Comparison of ENCODE assay signal across 31 cellular contexts in genomic region chr12:112944028-112944690, GRCh38. TPM values are rescaled to one million over a fixed set of nuclear protein-coding genes. Genes with fewer than 3 reads are reported as not detected.
DNase-seq lines count a peak whose midpoint lies in the region; ATAC-seq, FAIRE-seq and TF ChIP-seq lines count a peak whose summit lies in the region.
"Had no signal": no experiment of that assay in that cellular context is flagged by ENCODE, and none has a peak within 500 bp of the region (broad histone marks: within the 10 kb centered on the region; RNA-seq: fewer than 3 reads in every experiment).

No MANE protein-coding gene starts in this region.

- peaks cover 17% of the 10 kb centered on the region for H3K79me1 ChIP-seq in mesenchymal stem cell (replicated peaks; ENCODE audit: low read length, poor library complexity, severe bottlenecking)

- no peak for TF ChIP-seq RAD21 in K562 (CRISPR knock-in tag; conservative IDR thresholded peaks at IDR 0.05 in 1 of 2, IDR thresholded peaks at IDR 0.05 in 1 of 2)

- no peak overlapping the region for H3K23ac ChIP-seq in mesenchymal stem cell (ENCODE audit: low read length in 2 of 2)

- no peak overlapping the region for H2BK5ac ChIP-seq in mesenchymal stem cell (ENCODE audit: low read depth, low read length, poor library complexity, severe bottlenecking)

- H3K27ac ChIP-seq in K562 (ENCODE audit: extremely low read depth, low read depth, low read length) (no peak overlapping the region), keratinocyte (ENCODE audit: control insufficient read depth, insufficient read depth, low read length) (no peak overlapping the region), mesenchymal stem cell (ENCODE audit: low read length, poor library complexity, severe bottlenecking) (no peak overlapping the region)
- H3K27ac ChIP-seq: breast epithelium, HL-60, left ventricle myocardium inferior, neural progenitor cell, suprapubic skin, upper lobe of left lung had no signal

- H3K27me3 ChIP-seq in H7 (ENCODE audit: control insufficient read depth, insufficient read depth, low read length) (peaks cover 4% of the 10 kb centered on the region; the same call in 1 of the 2 replicates), K562 (ENCODE audit: control insufficient read depth in 2 of 2, insufficient read depth in 2 of 2, low read length in 2 of 2) (peaks cover 3 to 29% of the 10 kb centered on the region in 2 experiments; a peak in 3 of 5 replicates), keratinocyte (ENCODE audit: control insufficient read depth, extremely low read depth, insufficient read depth, low read length) (no peaks in the 10 kb centered on the region), mesenchymal stem cell (ENCODE audit: control insufficient read depth in 1 of 2, insufficient read depth in 1 of 2, low read length in 2 of 2) (no peaks in the 10 kb centered on the region)
- H3K27me3 ChIP-seq: breast epithelium, suprapubic skin, upper lobe of left lung had no signal

- H3K9ac ChIP-seq in K562 (ENCODE audit: insufficient read depth in 1 of 2, low read depth in 2 of 2, low read length in 2 of 2): no peak overlapping the region
- no peak overlapping the region for H3K9ac ChIP-seq in keratinocyte (ENCODE audit: control insufficient read depth, extremely low read depth, insufficient read depth, low read length)
- H3K9ac ChIP-seq in mesenchymal stem cell (ENCODE audit: low read length): no peak overlapping the region
- H3K9ac ChIP-seq: neural progenitor cell had no signal

- H3K4ac ChIP-seq in mesenchymal stem cell (ENCODE audit: low read depth in 1 of 2, low read length in 2 of 2): no peak overlapping the region

- BruUV-seq in K562 (replicated peaks; lab: Mats Ljungman, UMichigan): no TSS peak

- no peak overlapping the region for H2AFZ ChIP-seq in K562 (ENCODE audit: low read depth, low read length)
- H2AFZ ChIP-seq in keratinocyte (ENCODE audit: control insufficient read depth, low read length): no peak overlapping the region
- H2AFZ ChIP-seq in mesenchymal stem cell (ENCODE audit: low read depth, low read length): no peak overlapping the region
- H2AFZ ChIP-seq: neural progenitor cell had no signal

- H4K20me1 ChIP-seq in K562 (replicated peaks; ENCODE audit: control insufficient read depth, insufficient read depth, low read length): 0 out of 2 replicates have a peak, but pooled peaks cover 3% of the 10 kb centered on the region
- H4K20me1 ChIP-seq in keratinocyte (ENCODE audit: control insufficient read depth, extremely low read depth, insufficient read depth, low read length): no peaks in the 10 kb centered on the region

- FAIRE-seq in K562 (lab: Jason Lieb, UNC) (no peak), keratinocyte (lab: Jason Lieb, UNC) (peak; percentile 60)
- FAIRE-seq: colon, islet of Langerhans had no signal

- no peak overlapping the region for H2BK120ac ChIP-seq in mesenchymal stem cell (ENCODE audit: low read depth, low read length)

- H3K4me1 ChIP-seq in K562 (replicated peaks in 1 of 2; ENCODE audit: control insufficient read depth in 2 of 2, insufficient read depth in 2 of 2, low read length in 2 of 2): no peaks in the 10 kb centered on the region
- H3K4me1 ChIP-seq in keratinocyte (ENCODE audit: control insufficient read depth, extremely low read depth, insufficient read depth, low read length): peaks cover 9% of the 10 kb centered on the region
- H3K4me1 ChIP-seq in mesenchymal stem cell (ENCODE audit: control insufficient read depth, insufficient read depth, low read depth, low read length): peaks cover 4% of the 10 kb centered on the region

- no peak overlapping the region for H4K8ac ChIP-seq in mesenchymal stem cell (ENCODE audit: low read length)

- no peak overlapping the region for H2BK15ac ChIP-seq in mesenchymal stem cell (ENCODE audit: low read depth, poor library complexity, severe bottlenecking)

- H3K9me3 ChIP-seq in K562 (replicated peaks; ENCODE audit: control insufficient read depth, insufficient read depth, low read depth, low read length) (no peaks in the 10 kb centered on the region), keratinocyte (ENCODE audit: control insufficient read depth, low read depth, low read length) (no peaks in the 10 kb centered on the region), mesenchymal stem cell (ENCODE audit: control insufficient read depth, low read length) (no peaks in the 10 kb centered on the region)
- H3K9me3 ChIP-seq: breast epithelium, left ventricle myocardium inferior, suprapubic skin, upper lobe of left lung had no signal

- H3K4me2 ChIP-seq in K562 (ENCODE audit: insufficient read depth, low read length) (no peak overlapping the region), keratinocyte (ENCODE audit: control insufficient read depth, extremely low read depth, insufficient read depth, low read depth, low read length) (no peak overlapping the region), mesenchymal stem cell (ENCODE audit: low read length, poor library complexity, severe bottlenecking) (no peak overlapping the region)
- H3K4me2 ChIP-seq: neural progenitor cell, smooth muscle cell had no signal

- 5% methylated on average over 15 of the region's 15 CpGs for WGBS in K562 (ENCODE audit: insufficient coverage, low coverage, missing lambda C conversion rate)
- 94% methylated on average over 15 of the region's 15 CpGs for WGBS in mesenchymal stem cell

- dilution Hi-C loops in keratinocyte (cut with MboI; ENCODE audit: extremely low pct_ligation_motif_present, low sequenced_read_pairs): no loop called here

- H3K14ac ChIP-seq in mesenchymal stem cell (ENCODE audit: low read length in 2 of 2): no peak overlapping the region

- in situ Hi-C loops in K562 (cut with MboI): no loop called here

- TF ChIP-seq POLR2A in K562 (conservative IDR thresholded peaks at IDR 0.05): no peak

- no peak overlapping the region for H4K91ac ChIP-seq in mesenchymal stem cell (ENCODE audit: low read length)

- TF ChIP-seq CTCF in K562 (IDR thresholded peaks at IDR 0.05 in 2 of 3, conservative IDR thresholded peaks at IDR 0.05 in 1 of 3; ENCODE audit: insufficient read depth in 2 of 3, low read depth in 1 of 3, low read length in 3 of 3): no peak
- TF ChIP-seq CTCF in keratinocyte (optimal IDR thresholded peaks at IDR 0.05 in 1 of 3, IDR thresholded peaks at IDR 0.05 in 1 of 3, conservative IDR thresholded peaks at IDR 0.05 in 1 of 3; ENCODE audit: extremely low read depth in 1 of 3, insufficient read depth in 2 of 3, low read length in 3 of 3): no peak

- ATAC-seq in K562 (no peak), HG03354 (IDR thresholded peaks at IDR 0.05; ENCODE audit: poor library complexity, severe bottlenecking, unreplicated experiment) (no peak)
- ATAC-seq: activated CD4-positive, alpha-beta T cell treated with anti-CD3 and anti-CD28 coated beads for 36 hours; Panc1 had no signal

- POLR2A ChIA-PET in K562 (lab: Yijun Ruan, JAX): no interaction called here

- TF ChIP-seq EP300 in K562 (IDR thresholded peaks at IDR 0.05; ENCODE audit: low read length): no peak

- no peaks in the 10 kb centered on the region for H3K9me1 ChIP-seq in K562 (ENCODE audit: control insufficient read depth, insufficient read depth, low read length)
- no peaks in the 10 kb centered on the region for H3K9me1 ChIP-seq in keratinocyte (ENCODE audit: control insufficient read depth, extremely low read depth, insufficient read depth, low read length)

- no peaks in the 10 kb centered on the region for H3K79me2 ChIP-seq in K562 (ENCODE audit: control insufficient read depth, insufficient read depth, low read length)
- peaks cover 36% of the 10 kb centered on the region for H3K79me2 ChIP-seq in keratinocyte (ENCODE audit: control insufficient read depth, insufficient read depth, low read length)

- H3K4me3 ChIP-seq in H7 (ENCODE audit: insufficient read depth, low read depth, low read length) (no peak overlapping the region), K562 (no peak overlapping the region), keratinocyte (ENCODE audit: control insufficient read depth in 2 of 3, extremely low read depth in 1 of 3, insufficient read depth in 2 of 3, low read depth in 1 of 3, low read length in 3 of 3) (no peak overlapping the region), mesenchymal stem cell (ENCODE audit: insufficient read depth in 1 of 2, low read depth in 1 of 2, low read length in 2 of 2) (no peak overlapping the region)
- H3K4me3 ChIP-seq: breast epithelium, left ventricle myocardium inferior, neural progenitor cell, smooth muscle cell, suprapubic skin, upper lobe of left lung had no signal

- no peak overlapping the region for H3K18ac ChIP-seq in mesenchymal stem cell (ENCODE audit: low read depth in 1 of 2, low read length in 2 of 2)

- H2AK5ac ChIP-seq in mesenchymal stem cell (ENCODE audit: low read length, severe bottlenecking): no peak overlapping the region

- no peak overlapping the region for H2BK12ac ChIP-seq in mesenchymal stem cell (ENCODE audit: low read length in 2 of 2)

- DNase-seq in EH (ENCODE audit: low read depth) (peak; percentile 8), H7 (peak; percentile 48), K562 (ENCODE audit: extremely low read depth in 1 of 4, low spot score in 3 of 4) (no peak), keratinocyte (ENCODE audit: low read depth, low spot score) (no peak), mesenchymal stem cell (no peak), HUDEP-2 (lab: John Stamatoyannopoulos, UW; ENCODE audit: unreplicated experiment in 76 of 76) (no peak)
- DNase-seq: activated CD4-positive, alpha-beta T cell treated with anti-CD3 and anti-CD28 coated beads for 36 hours; activated naive CD4-positive, alpha-beta T cell treated with anti-CD3 and anti-CD28 coated beads, Interleukin-2, amount 10 ng/mL, durations not matched to agents 7 days and 5 days; amygdala; C1 segment of cervical spinal cord; COR-L47; effector CD8-positive, alpha-beta T cell; GDM1; glutamatergic neuron; Kasumi-1; left ventricle myocardium inferior; NCI-H1417 treated with DMSO at 0.1 percent for 48 hours; NCI-H2029 treated with DMSO at 0.1 percent for 48 hours; NCI-H526 treated with DMSO at 0.1 percent for 48 hours; SHP77; stimulated activated naive CD4-positive, alpha-beta T cell treated with Interleukin-2 at 50 U/mL for 16 hours had no signal

- intact Hi-C loops in K562 (cut with micrococcal nuclease): no loop called here

- H3K36me3 ChIP-seq in H7 (replicated peaks; ENCODE audit: control insufficient read depth, insufficient read depth, low read length): no peaks in the 10 kb centered on the region
- no peaks in the 10 kb centered on the region for H3K36me3 ChIP-seq in K562 (ENCODE audit: control insufficient read depth, insufficient read depth, low read length)
- peaks cover 17 to 40% of the 10 kb centered on the region in 2 experiments for H3K36me3 ChIP-seq in keratinocyte (ENCODE audit: control insufficient read depth in 2 of 2, extremely low read depth in 1 of 2, insufficient read depth in 2 of 2, low read length in 2 of 2)
- peaks cover 23 to 44% of the 10 kb centered on the region in 2 experiments for H3K36me3 ChIP-seq in mesenchymal stem cell (ENCODE audit: control insufficient read depth in 1 of 2, insufficient read depth in 2 of 2, low read depth in 1 of 2, low read length in 2 of 2)
- H3K36me3 ChIP-seq: breast epithelium, neural progenitor cell had no signal

- CTCF ChIA-PET in K562 (lab: Yijun Ruan, JAX; ENCODE audit: low intra/inter-chr PET ratio): no interaction called here

RNA-seq across cellular contexts. Expression of gene OAS3, which starts 5.9 kb away (rescaled TPM):
- 0.21 and 3.6 TPM in 2 replicates for total RNA-seq in H7 (2014; rRNA removed; shearing (Covaris generic))
- 1.1 and 3.1 TPM in 2 replicates for total RNA-seq in K562 (2011; cell fraction: chromatin; rRNA removed; ENCODE audit: low replicate concordance)
- 1.7 and 1.8 TPM in 2 replicates for total RNA-seq in K562 (2011; cell fraction: nucleolus; rRNA removed)
- 1.5 and 2.1 TPM in 2 replicates for total RNA-seq in K562 (2011; cell fraction: nucleoplasm; rRNA removed)
- total RNA-seq in K562 (2014; rRNA removed) (1.3 and 1.9 TPM in 2 replicates), K562 (2014; rRNA removed; fragmentation: Illumina TruSeq; extraction: Trizol) (0.69 and 0.77 TPM in 2 replicates), K562 (2015; rRNA removed; fragmentation: Illumina TruSeq; extraction: Trizol) (0.83 and 1.0 TPM in 2 replicates), K562 (2021) (1.9 and 4.3 TPM in 2 replicates)
- polyA plus RNA-seq in K562 (2011; rRNA removed) (0.67 and 0.91 TPM in 2 replicates), K562 (2014; fragmentation: Illumina TruSeq; extraction: Trizol) (1.7 and 2.0 TPM in 2 replicates), K562 (2014; fragmentation: Nextera tagmentation; extraction: Ambion mirVana) (under 1 TPM; 0.21 to 0.39 TPM), K562 (2014; rRNA removed) (0.82 and 1.7 TPM in 2 replicates), keratinocyte (54.1 to 104 TPM (median 59.2 TPM) in 3 replicates)
- 1.1 and 1.3 TPM in 2 replicates for polyA plus RNA-seq in K562 (2011; cell fraction: cytosol; rRNA removed)
- polyA plus RNA-seq in K562 (2011; cell fraction: nucleus; rRNA removed): 0.87 and 1.5 TPM in 2 replicates
- 2.0 and 7.6 TPM in 2 replicates for polyA plus RNA-seq in K562 (2012)
- 0.39 and 1.6 TPM in 2 replicates for polyA minus RNA-seq in K562 (2011; rRNA and poly(A)+ RNA removed)
- 0.73 and 0.76 TPM in 2 replicates for polyA minus RNA-seq in K562 (2011; cell fraction: cytosol; rRNA and poly(A)+ RNA removed)
- polyA minus RNA-seq in K562 (2011; cell fraction: nucleus; rRNA and poly(A)+ RNA removed): 1.00 and 1.5 TPM in 2 replicates
- polyA plus RNA-seq in keratinocyte (2011; ENCODE audit: low read depth): 2.8 TPM
- polyA plus RNA-seq in keratinocyte (2011; cell fraction: cytosol; rRNA removed): 54.1 and 65.0 TPM in 2 replicates
- 102 TPM in 2 replicates for polyA plus RNA-seq in keratinocyte (2011; cell fraction: nucleus; rRNA removed)
- polyA plus RNA-seq in keratinocyte (2012; ENCODE audit: low replicate concordance): 5.4 and 65.5 TPM in 2 replicates
- 132 to 508 TPM (median 151 TPM) in 3 replicates for polyA minus RNA-seq in keratinocyte
- 42.0 TPM for polyA minus RNA-seq in keratinocyte (2011; cell fraction: cytosol; rRNA and poly(A)+ RNA removed)
- 50.1 and 76.1 TPM in 2 replicates for polyA minus RNA-seq in keratinocyte (2011; cell fraction: nucleus; rRNA and poly(A)+ RNA removed)
- polyA plus RNA-seq in mesenchymal stem cell (2013, experiment 1 of 2): 4.0 TPM
- polyA plus RNA-seq in mesenchymal stem cell (2013, experiment 2 of 2): 4.0 TPM
- polyA plus RNA-seq: smooth muscle cell had no signal

RNA-seq across cellular contexts. Expression of gene OAS2, which starts 34.2 kb away (rescaled TPM):
- not detected in 2 replicates for total RNA-seq in H7 (2014; rRNA removed; shearing (Covaris generic))
- not detected in 2 replicates for total RNA-seq in K562 (2011; cell fraction: chromatin; rRNA removed; ENCODE audit: low replicate concordance)
- total RNA-seq in K562 (2011; cell fraction: nucleolus; rRNA removed): not detected in 2 replicates
- not detected in 2 replicates for total RNA-seq in K562 (2011; cell fraction: nucleoplasm; rRNA removed)
- not detected in 2 replicates for total RNA-seq in K562 (2014; rRNA removed)
- not detected in 2 replicates for total RNA-seq in K562 (2014; rRNA removed; fragmentation: Illumina TruSeq; extraction: Trizol)
- not detected in 2 replicates for total RNA-seq in K562 (2015; rRNA removed; fragmentation: Illumina TruSeq; extraction: Trizol)
- total RNA-seq in K562 (2021): 0.13 and 0.22 TPM in 2 replicates
- polyA plus RNA-seq in K562 (2011; rRNA removed): not detected in 2 replicates
- polyA plus RNA-seq in K562 (2011; cell fraction: cytosol; rRNA removed): not detected in 2 replicates
- not detected in 2 replicates for polyA plus RNA-seq in K562 (2011; cell fraction: nucleus; rRNA removed)
- 0.03 TPM in 1 of 2 replicates, not detected in the other for polyA plus RNA-seq in K562 (2012)
- polyA plus RNA-seq in K562 (2014; fragmentation: Illumina TruSeq; extraction: Trizol): 0.14 TPM in 1 of 2 replicates, not detected in the other
- polyA plus RNA-seq in K562 (2014; fragmentation: Nextera tagmentation; extraction: Ambion mirVana): not detected
- polyA plus RNA-seq in K562 (2014; rRNA removed): 0.85 TPM in 1 of 2 replicates, not detected in the other
- polyA minus RNA-seq in K562 (2011; rRNA and poly(A)+ RNA removed): not detected in 2 replicates
- not detected in 2 replicates for polyA minus RNA-seq in K562 (2011; cell fraction: cytosol; rRNA and poly(A)+ RNA removed)
- polyA minus RNA-seq in K562 (2011; cell fraction: nucleus; rRNA and poly(A)+ RNA removed): not detected in 2 replicates
- polyA plus RNA-seq in keratinocyte: 88.1 to 106 TPM (median 92.7 TPM) in 3 replicates
- polyA plus RNA-seq in keratinocyte (2011; ENCODE audit: low read depth): 4.3 TPM
- polyA plus RNA-seq in keratinocyte (2011; cell fraction: cytosol; rRNA removed): 43.4 and 69.9 TPM in 2 replicates
- polyA plus RNA-seq in keratinocyte (2011; cell fraction: nucleus; rRNA removed): 69.3 and 78.3 TPM in 2 replicates
- 2.6 and 66.4 TPM in 2 replicates for polyA plus RNA-seq in keratinocyte (2012; ENCODE audit: low replicate concordance)
- 64.4 to 108 TPM (median 102 TPM) in 3 replicates for polyA minus RNA-seq in keratinocyte
- 64.5 TPM for polyA minus RNA-seq in keratinocyte (2011; cell fraction: cytosol; rRNA and poly(A)+ RNA removed)
- 56.6 and 108 TPM in 2 replicates for polyA minus RNA-seq in keratinocyte (2011; cell fraction: nucleus; rRNA and poly(A)+ RNA removed)
- polyA plus RNA-seq in mesenchymal stem cell (2013, experiment 1 of 2): 0.48 TPM
- polyA plus RNA-seq in mesenchymal stem cell (2013, experiment 2 of 2): 0.41 TPM
- total RNA-seq: smooth muscle cell had no signal
- polyA plus RNA-seq: smooth muscle cell had no signal

RNA-seq across cellular contexts. Expression of gene OAS1, which starts 37.4 kb away (rescaled TPM):
- 0.62 and 0.96 TPM in 2 replicates for total RNA-seq in H7 (2014; rRNA removed; shearing (Covaris generic))
- not detected in 2 replicates for total RNA-seq in K562 (2011; cell fraction: chromatin; rRNA removed; ENCODE audit: low replicate concordance)
- not detected in 2 replicates for total RNA-seq in K562 (2011; cell fraction: nucleolus; rRNA removed)
- total RNA-seq in K562 (2011; cell fraction: nucleoplasm; rRNA removed): not detected in 2 replicates
- total RNA-seq in K562 (2014; rRNA removed): not detected in 2 replicates
- not detected in 2 replicates for total RNA-seq in K562 (2014; rRNA removed; fragmentation: Illumina TruSeq; extraction: Trizol)
- 0.25 TPM in 1 of 2 replicates, not detected in the other for total RNA-seq in K562 (2015; rRNA removed; fragmentation: Illumina TruSeq; extraction: Trizol)
- total RNA-seq in K562 (2021): 0.29 TPM in 1 of 2 replicates, not detected in the other
- not detected in 2 replicates for polyA plus RNA-seq in K562 (2011; rRNA removed)
- polyA plus RNA-seq in K562 (2011; cell fraction: cytosol; rRNA removed): not detected in 2 replicates
- polyA plus RNA-seq in K562 (2011; cell fraction: nucleus; rRNA removed): not detected in 2 replicates
- polyA plus RNA-seq in K562 (2012): 0.22 TPM in 1 of 2 replicates, not detected in the other
- polyA plus RNA-seq in K562 (2014; fragmentation: Illumina TruSeq; extraction: Trizol): not detected in 2 replicates
- under 1 TPM in 1 of 2 experiments, not detected in 1; 0.06 TPM for polyA plus RNA-seq in K562 (2014; fragmentation: Nextera tagmentation; extraction: Ambion mirVana)
- polyA plus RNA-seq in K562 (2014; rRNA removed): not detected in 2 replicates
- polyA minus RNA-seq in K562 (2011; rRNA and poly(A)+ RNA removed): not detected in 2 replicates
- not detected in 2 replicates for polyA minus RNA-seq in K562 (2011; cell fraction: cytosol; rRNA and poly(A)+ RNA removed)
- polyA minus RNA-seq in K562 (2011; cell fraction: nucleus; rRNA and poly(A)+ RNA removed): not detected in 2 replicates
- polyA plus RNA-seq in keratinocyte: 88.3 to 102 TPM (median 95.0 TPM) in 3 replicates
- 6.3 TPM for polyA plus RNA-seq in keratinocyte (2011; ENCODE audit: low read depth)
- polyA plus RNA-seq in keratinocyte (2011; cell fraction: cytosol; rRNA removed): 52.6 and 59.7 TPM in 2 replicates
- polyA plus RNA-seq in keratinocyte (2011; cell fraction: nucleus; rRNA removed): 63.4 and 68.2 TPM in 2 replicates
- polyA plus RNA-seq in keratinocyte (2012; ENCODE audit: low replicate concordance): 11.8 and 65.0 TPM in 2 replicates
- 43.6 to 63.7 TPM (median 45.5 TPM) in 3 replicates for polyA minus RNA-seq in keratinocyte
- polyA minus RNA-seq in keratinocyte (2011; cell fraction: cytosol; rRNA and poly(A)+ RNA removed): 41.8 TPM
- polyA minus RNA-seq in keratinocyte (2011; cell fraction: nucleus; rRNA and poly(A)+ RNA removed): 31.0 and 38.5 TPM in 2 replicates
- polyA plus RNA-seq in mesenchymal stem cell (2013, experiment 1 of 2): 1.4 TPM
- polyA plus RNA-seq in mesenchymal stem cell (2013, experiment 2 of 2): 1.7 TPM
- total RNA-seq: smooth muscle cell had no signal

Comparison
In these comparisons a context has a peak if more than half of its experiments do, and no peak if none do; other contexts are left out.
1. DNase-seq: peak in EH (single experiment) and H7 (single experiment); none in K562 (0 of 4), keratinocyte (single experiment), mesenchymal stem cell (single experiment) and HUDEP-2 (0 of 76).